1 cellular context compared by ENCODE assay signal in genomic region chr13:30027569-30028455, GRCh38.
A peak's percentile ranks its signal among the peaks of the same experiment; 100 is the strongest.
TF ChIP-seq lines count a peak whose summit lies in the region.

No MANE protein-coding gene starts in this region.

TF ChIP-seq in GM12878, 131 proteins besides CTCF, POLR2A, EP300 and RAD21:
- TF ChIP-seq IKZF1 (conservative IDR thresholded peaks at IDR 0.05) (0 out of 2 replicates have a peak, but pooled peaks have one; percentile 19), ZNF24 (IDR thresholded peaks at IDR 0.05) (peak; percentile 54; the same call in 1 of the 2 replicates), MTA2 (IDR thresholded peaks at IDR 0.05; ENCODE audit: low read depth) (0 out of 2 replicates have a peak, but pooled peaks have one; percentile 15), RCOR1 (conservative IDR thresholded peaks at IDR 0.05; ENCODE audit: low read depth, low read length) (no peak)
TF ChIP-seq in GM12878: peak in this region for 3.
